ENCODE assay signal across 1 cellular context in the genomic region with DNA sequence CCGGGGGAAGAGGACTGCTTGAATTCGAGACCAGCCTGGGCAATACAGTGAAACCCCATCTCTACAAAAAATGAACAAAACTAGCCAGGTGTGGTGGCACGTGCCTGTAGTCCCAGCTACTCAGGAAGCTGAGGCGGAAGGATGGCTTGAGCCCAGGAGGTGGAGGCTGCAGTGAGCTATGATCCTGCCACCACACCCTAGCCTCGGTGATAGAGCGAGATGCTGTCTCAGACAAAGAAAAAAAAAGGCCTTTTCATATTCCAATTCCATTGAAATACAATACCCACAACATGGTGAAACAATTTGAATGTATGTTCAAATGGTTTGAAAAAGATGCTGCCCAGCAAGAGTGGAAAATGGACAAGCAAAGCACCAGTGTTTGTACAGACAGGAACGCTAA.
TF ChIP-seq lines count a peak whose summit lies in the region.

No MANE protein-coding gene starts in this region.

TF ChIP-seq in GM23338, 12 proteins besides CTCF, POLR2A, EP300 and RAD21 (continued from another document):
- TF ChIP-seq EZH2phosphoT487 (IDR thresholded peaks at IDR 0.05; ENCODE audit: unreplicated experiment) (no peak), ZNF114 (CRISPR knock-in tag; IDR thresholded peaks at IDR 0.05) (no peak), NANOG (IDR thresholded peaks at IDR 0.05; ENCODE audit: borderline replicate concordance) (no peak), POLR2AphosphoS5 (IDR thresholded peaks at IDR 0.05; ENCODE audit: low read depth) (no peak), STAT1 (IDR thresholded peaks at IDR 0.05; ENCODE audit: unreplicated experiment) (no peak)
- TF ChIP-seq, protein P1, sequence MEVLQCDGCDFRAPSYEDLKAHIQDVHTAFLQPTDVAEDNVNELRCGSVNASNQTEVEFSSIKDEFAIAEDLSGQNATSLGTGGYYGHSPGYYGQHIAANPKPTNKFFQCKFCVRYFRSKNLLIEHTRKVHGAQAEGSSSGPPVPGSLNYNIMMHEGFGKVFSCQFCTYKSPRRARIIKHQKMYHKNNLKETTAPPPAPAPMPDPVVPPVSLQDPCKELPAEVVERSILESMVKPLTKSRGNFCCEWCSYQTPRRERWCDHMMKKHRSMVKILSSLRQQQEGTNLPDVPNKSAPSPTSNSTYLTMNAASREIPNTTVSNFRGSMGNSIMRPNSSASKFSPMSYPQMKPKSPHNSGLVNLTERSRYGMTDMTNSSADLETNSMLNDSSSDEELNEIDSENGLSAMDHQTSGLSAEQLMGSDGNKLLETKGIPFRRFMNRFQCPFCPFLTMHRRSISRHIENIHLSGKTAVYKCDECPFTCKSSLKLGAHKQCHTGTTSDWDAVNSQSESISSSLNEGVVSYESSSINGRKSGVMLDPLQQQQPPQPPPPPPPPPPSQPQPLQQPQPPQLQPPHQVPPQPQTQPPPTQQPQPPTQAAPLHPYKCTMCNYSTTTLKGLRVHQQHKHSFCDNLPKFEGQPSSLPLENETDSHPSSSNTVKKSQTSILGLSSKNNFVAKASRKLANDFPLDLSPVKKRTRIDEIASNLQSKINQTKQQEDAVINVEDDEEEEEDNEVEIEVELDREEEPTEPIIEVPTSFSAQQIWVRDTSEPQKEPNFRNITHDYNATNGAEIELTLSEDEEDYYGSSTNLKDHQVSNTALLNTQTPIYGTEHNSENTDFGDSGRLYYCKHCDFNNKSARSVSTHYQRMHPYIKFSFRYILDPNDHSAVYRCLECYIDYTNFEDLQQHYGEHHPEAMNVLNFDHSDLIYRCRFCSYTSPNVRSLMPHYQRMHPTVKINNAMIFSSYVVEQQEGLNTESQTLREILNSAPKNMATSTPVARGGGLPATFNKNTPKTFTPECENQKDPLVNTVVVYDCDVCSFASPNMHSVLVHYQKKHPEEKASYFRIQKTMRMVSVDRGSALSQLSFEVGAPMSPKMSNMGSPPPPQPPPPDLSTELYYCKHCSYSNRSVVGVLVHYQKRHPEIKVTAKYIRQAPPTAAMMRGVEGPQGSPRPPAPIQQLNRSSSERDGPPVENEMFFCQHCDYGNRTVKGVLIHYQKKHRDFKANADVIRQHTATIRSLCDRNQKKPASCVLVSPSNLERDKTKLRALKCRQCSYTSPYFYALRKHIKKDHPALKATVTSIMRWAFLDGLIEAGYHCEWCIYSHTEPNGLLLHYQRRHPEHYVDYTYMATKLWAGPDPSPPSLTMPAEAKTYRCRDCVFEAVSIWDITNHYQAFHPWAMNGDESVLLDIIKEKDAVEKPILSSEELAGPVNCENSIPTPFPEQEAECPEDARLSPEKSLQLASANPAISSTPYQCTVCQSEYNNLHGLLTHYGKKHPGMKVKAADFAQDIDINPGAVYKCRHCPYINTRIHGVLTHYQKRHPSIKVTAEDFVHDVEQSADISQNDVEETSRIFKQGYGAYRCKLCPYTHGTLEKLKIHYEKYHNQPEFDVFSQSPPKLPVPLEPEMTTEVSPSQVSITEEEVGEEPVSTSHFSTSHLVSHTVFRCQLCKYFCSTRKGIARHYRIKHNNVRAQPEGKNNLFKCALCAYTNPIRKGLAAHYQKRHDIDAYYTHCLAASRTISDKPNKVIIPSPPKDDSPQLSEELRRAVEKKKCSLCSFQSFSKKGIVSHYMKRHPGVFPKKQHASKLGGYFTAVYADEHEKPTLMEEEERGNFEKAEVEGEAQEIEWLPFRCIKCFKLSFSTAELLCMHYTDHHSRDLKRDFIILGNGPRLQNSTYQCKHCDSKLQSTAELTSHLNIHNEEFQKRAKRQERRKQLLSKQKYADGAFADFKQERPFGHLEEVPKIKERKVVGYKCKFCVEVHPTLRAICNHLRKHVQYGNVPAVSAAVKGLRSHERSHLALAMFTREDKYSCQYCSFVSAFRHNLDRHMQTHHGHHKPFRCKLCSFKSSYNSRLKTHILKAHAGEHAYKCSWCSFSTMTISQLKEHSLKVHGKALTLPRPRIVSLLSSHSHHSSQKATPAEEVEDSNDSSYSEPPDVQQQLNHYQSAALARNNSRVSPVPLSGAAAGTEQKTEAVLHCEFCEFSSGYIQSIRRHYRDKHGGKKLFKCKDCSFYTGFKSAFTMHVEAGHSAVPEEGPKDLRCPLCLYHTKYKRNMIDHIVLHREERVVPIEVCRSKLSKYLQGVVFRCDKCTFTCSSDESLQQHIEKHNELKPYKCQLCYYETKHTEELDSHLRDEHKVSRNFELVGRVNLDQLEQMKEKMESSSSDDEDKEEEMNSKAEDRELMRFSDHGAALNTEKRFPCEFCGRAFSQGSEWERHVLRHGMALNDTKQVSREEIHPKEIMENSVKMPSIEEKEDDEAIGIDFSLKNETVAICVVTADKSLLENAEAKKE (CRISPR knock-in tag; IDR thresholded peaks at IDR 0.05) = no peak
- TF ChIP-seq, protein P2, sequence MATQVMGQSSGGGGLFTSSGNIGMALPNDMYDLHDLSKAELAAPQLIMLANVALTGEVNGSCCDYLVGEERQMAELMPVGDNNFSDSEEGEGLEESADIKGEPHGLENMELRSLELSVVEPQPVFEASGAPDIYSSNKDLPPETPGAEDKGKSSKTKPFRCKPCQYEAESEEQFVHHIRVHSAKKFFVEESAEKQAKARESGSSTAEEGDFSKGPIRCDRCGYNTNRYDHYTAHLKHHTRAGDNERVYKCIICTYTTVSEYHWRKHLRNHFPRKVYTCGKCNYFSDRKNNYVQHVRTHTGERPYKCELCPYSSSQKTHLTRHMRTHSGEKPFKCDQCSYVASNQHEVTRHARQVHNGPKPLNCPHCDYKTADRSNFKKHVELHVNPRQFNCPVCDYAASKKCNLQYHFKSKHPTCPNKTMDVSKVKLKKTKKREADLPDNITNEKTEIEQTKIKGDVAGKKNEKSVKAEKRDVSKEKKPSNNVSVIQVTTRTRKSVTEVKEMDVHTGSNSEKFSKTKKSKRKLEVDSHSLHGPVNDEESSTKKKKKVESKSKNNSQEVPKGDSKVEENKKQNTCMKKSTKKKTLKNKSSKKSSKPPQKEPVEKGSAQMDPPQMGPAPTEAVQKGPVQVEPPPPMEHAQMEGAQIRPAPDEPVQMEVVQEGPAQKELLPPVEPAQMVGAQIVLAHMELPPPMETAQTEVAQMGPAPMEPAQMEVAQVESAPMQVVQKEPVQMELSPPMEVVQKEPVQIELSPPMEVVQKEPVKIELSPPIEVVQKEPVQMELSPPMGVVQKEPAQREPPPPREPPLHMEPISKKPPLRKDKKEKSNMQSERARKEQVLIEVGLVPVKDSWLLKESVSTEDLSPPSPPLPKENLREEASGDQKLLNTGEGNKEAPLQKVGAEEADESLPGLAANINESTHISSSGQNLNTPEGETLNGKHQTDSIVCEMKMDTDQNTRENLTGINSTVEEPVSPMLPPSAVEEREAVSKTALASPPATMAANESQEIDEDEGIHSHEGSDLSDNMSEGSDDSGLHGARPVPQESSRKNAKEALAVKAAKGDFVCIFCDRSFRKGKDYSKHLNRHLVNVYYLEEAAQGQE (IDR thresholded peaks at IDR 0.05; ENCODE audit: unreplicated experiment) = no peak
